ENCODE assay signal across 17 cellular contexts in the genomic region with DNA sequence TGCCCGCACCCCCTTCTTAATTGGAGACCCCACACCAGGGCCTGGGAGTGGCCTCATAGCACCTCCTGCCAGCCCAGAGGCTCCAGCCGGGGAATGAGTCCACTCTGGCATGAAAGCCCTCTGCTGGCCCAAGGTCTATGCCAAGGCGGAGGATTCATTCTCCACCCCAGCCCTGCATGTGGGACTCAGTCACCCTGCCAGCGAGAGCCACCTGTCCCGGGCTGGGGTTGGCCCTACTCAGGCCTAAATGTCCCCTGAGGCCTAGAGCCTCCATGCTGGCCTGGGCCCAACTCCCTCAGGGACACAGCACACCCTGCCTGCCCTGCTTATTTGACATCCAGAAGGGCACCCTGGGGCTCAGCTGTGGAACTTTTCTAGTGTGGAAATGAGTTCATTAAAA. TPM values are rescaled to one million over a fixed set of nuclear protein-coding genes. Genes with fewer than 3 reads are reported as not detected.
A peak's percentile ranks its signal among the peaks of the same experiment; 100 is the strongest.
DNase-seq lines count a peak whose midpoint lies in the region; ATAC-seq, FAIRE-seq and TF ChIP-seq lines count a peak whose summit lies in the region.
"Had no signal": no experiment of that assay in that cellular context is flagged by ENCODE, and none has a peak within 500 bp of the region (broad histone marks: within the 10 kb centered on the region; RNA-seq: fewer than 3 reads in every experiment).

No MANE protein-coding gene starts in this region.

- TF ChIP-seq CTCF in glutamatergic neuron (IDR thresholded peaks at IDR 0.05; ENCODE audit: partially characterized antibody, unreplicated experiment), result no peak
- TF ChIP-seq CTCF in progenitor cell of endocrine pancreas (IDR thresholded peaks at IDR 0.05; ENCODE audit: unreplicated experiment), result no peak

- H3K36me3 Mint-ChIP-seq in T-helper 1 cell treated with Interleukin-12 subunit alpha and Interleukin-12 subunit beta and Interleukin-4 antibody, amounts not matched to agents 30 μg/mL and 1 μg/mL, for 36 hours (ENCODE audit: low read depth), result peaks cover 19% of the 10 kb centered on the region
- no peaks in the 10 kb centered on the region for H3K36me3 Mint-ChIP-seq in T-helper 17 cell (ENCODE audit: low read depth)
- H3K36me3 Mint-ChIP-seq in glutamatergic neuron (ENCODE audit: unreplicated experiment), result peaks cover 5% of the 10 kb centered on the region
- no peaks in the 10 kb centered on the region for H3K36me3 Mint-ChIP-seq in progenitor cell of endocrine pancreas (ENCODE audit: insufficient read depth)

- TF ChIP-seq POLR2A in GM12892 (IDR thresholded peaks at IDR 0.05; ENCODE audit: low read depth, low read length), result no peak

- no peak for FAIRE-seq in GM12892 (lab: Jason Lieb, UNC)
- FAIRE-seq: kidney, TTC549 had no signal

- DNase-seq in T-helper 1 cell (no peak), T-helper 17 cell (no peak), glutamatergic neuron (no peak), progenitor cell of endocrine pancreas (ENCODE audit: low spot score, unreplicated experiment) (no peak), GM12892 (ENCODE audit: insufficient read length) (no peak), NCI-H1436 treated with DMSO at 0.1 percent for 48 hours (lab: John Stamatoyannopoulos, UW) (no peak)
- DNase-seq: activated CD8-positive, alpha-beta memory T cell treated with anti-CD3 and anti-CD28 coated beads, Interleukin-2, amount 50 U/mL, for 4 hours; brain microvascular endothelial cell; KBM-7; NCI-H1436; NCI-H524 treated with DMSO at 0.1 percent for 48 hours; RPMI8226 had no signal

- H3K9me3 Mint-ChIP-seq in T-helper 1 cell treated with Interleukin-12 subunit alpha and Interleukin-12 subunit beta and Interleukin-4 antibody, amounts not matched to agents 30 μg/mL and 1 μg/mL, for 36 hours, result no peaks in the 10 kb centered on the region
- H3K9me3 Mint-ChIP-seq in glutamatergic neuron (ENCODE audit: unreplicated experiment) (peaks cover 13% of the 10 kb centered on the region), progenitor cell of endocrine pancreas (ENCODE audit: low read depth) (no peaks in the 10 kb centered on the region)

- H3K9me3 ChIP-seq in T-helper 17 cell (ENCODE audit: control insufficient read depth, low read length, poor library complexity, severe bottlenecking), result no peaks in the 10 kb centered on the region
- H3K9me3 ChIP-seq: gastroesophageal sphincter had no signal

- peak overlapping the region; percentile 77 for H3K4me3 Mint-ChIP-seq in T-helper 1 cell treated with Interleukin-12 subunit alpha and Interleukin-12 subunit beta and Interleukin-4 antibody, amounts not matched to agents 30 μg/mL and 1 μg/mL, for 36 hours
- H3K4me3 Mint-ChIP-seq in T-helper 17 cell (peak overlapping the region; percentile 87), glutamatergic neuron (ENCODE audit: unreplicated experiment) (peak overlapping the region; percentile 49), progenitor cell of endocrine pancreas (ENCODE audit: low read depth) (peak overlapping the region; percentile 75)

- no peaks in the 10 kb centered on the region for H3K27me3 Mint-ChIP-seq in T-helper 1 cell treated with Interleukin-12 subunit alpha and Interleukin-12 subunit beta and Interleukin-4 antibody, amounts not matched to agents 30 μg/mL and 1 μg/mL, for 36 hours (ENCODE audit: low read depth)
- H3K27me3 Mint-ChIP-seq in T-helper 17 cell (no peaks in the 10 kb centered on the region), glutamatergic neuron (ENCODE audit: unreplicated experiment) (peaks cover 11% of the 10 kb centered on the region), progenitor cell of endocrine pancreas (no peaks in the 10 kb centered on the region)

- H3K4me1 Mint-ChIP-seq in T-helper 1 cell treated with Interleukin-12 subunit alpha and Interleukin-12 subunit beta and Interleukin-4 antibody, amounts not matched to agents 30 μg/mL and 1 μg/mL, for 36 hours (ENCODE audit: low read depth), result peaks cover 55% of the 10 kb centered on the region
- H3K4me1 Mint-ChIP-seq in T-helper 17 cell (peaks cover 49% of the 10 kb centered on the region), glutamatergic neuron (ENCODE audit: low read depth, unreplicated experiment) (peaks cover 17% of the 10 kb centered on the region), progenitor cell of endocrine pancreas (ENCODE audit: low read depth) (peaks cover 29% of the 10 kb centered on the region)

- ATAC-seq in T-helper 17 cell, result no peak
- ATAC-seq in GM21526 (IDR thresholded peaks at IDR 0.05; ENCODE audit: low FRiP score, unreplicated experiment), result no peak
- ATAC-seq: gastroesophageal sphincter had no signal

- no peak overlapping the region for H3K27ac Mint-ChIP-seq in T-helper 1 cell treated with Interleukin-12 subunit alpha and Interleukin-12 subunit beta and Interleukin-4 antibody, amounts not matched to agents 30 μg/mL and 1 μg/mL, for 36 hours
- H3K27ac Mint-ChIP-seq in T-helper 17 cell (peak overlapping the region; percentile 94), glutamatergic neuron (ENCODE audit: unreplicated experiment) (no peak overlapping the region), progenitor cell of endocrine pancreas (no peak overlapping the region)

RNA-seq across cellular contexts. Expression of a gene that starts 1.0 kb away (rescaled TPM):
- 100 to 1,000 TPM; 176 to 209 TPM for total RNA-seq in T-helper 17 cell
- 319 TPM for total RNA-seq in glutamatergic neuron (ENCODE audit: unreplicated experiment)
- 57.3 and 62.8 TPM in 2 replicates for total RNA-seq in progenitor cell of endocrine pancreas
- 58.6 TPM for polyA plus RNA-seq in GM12892 (2012; ENCODE audit: missing spikeins)
